In genomic region chr3:31027191-31027761, GRCh38 we compare ENCODE assay signal across 1 cellular context.
TF ChIP-seq lines count a peak whose summit lies in the region.

No MANE protein-coding gene starts in this region.

TF ChIP-seq in GM12878, 131 proteins besides CTCF, POLR2A, EP300 and RAD21:
- TF ChIP-seq ESRRA (IDR thresholded peaks at IDR 0.05; ENCODE audit: low read length), result no peak
- no peak for TF ChIP-seq MTA2 (IDR thresholded peaks at IDR 0.05; ENCODE audit: low read depth)
- no peak for TF ChIP-seq SUPT20H (IDR thresholded peaks at IDR 0.05; ENCODE audit: borderline replicate concordance, control insufficient read depth, low read depth, low read length)
- 0 out of 2 replicates have a peak, but pooled peaks have one; percentile 10 for TF ChIP-seq SPI1 (IDR thresholded peaks at IDR 0.05; ENCODE audit: borderline replicate concordance, insufficient read depth, low read depth, low read length)
- TF ChIP-seq IKZF1 (conservative IDR thresholded peaks at IDR 0.05), result peak; percentile 38; the same call in 1 of the 2 replicates
- TF ChIP-seq MEF2B (IDR thresholded peaks at IDR 0.05; ENCODE audit: partially characterized antibody, poor library complexity, severe bottlenecking), result peak; percentile 21
- TF ChIP-seq, protein P1, sequence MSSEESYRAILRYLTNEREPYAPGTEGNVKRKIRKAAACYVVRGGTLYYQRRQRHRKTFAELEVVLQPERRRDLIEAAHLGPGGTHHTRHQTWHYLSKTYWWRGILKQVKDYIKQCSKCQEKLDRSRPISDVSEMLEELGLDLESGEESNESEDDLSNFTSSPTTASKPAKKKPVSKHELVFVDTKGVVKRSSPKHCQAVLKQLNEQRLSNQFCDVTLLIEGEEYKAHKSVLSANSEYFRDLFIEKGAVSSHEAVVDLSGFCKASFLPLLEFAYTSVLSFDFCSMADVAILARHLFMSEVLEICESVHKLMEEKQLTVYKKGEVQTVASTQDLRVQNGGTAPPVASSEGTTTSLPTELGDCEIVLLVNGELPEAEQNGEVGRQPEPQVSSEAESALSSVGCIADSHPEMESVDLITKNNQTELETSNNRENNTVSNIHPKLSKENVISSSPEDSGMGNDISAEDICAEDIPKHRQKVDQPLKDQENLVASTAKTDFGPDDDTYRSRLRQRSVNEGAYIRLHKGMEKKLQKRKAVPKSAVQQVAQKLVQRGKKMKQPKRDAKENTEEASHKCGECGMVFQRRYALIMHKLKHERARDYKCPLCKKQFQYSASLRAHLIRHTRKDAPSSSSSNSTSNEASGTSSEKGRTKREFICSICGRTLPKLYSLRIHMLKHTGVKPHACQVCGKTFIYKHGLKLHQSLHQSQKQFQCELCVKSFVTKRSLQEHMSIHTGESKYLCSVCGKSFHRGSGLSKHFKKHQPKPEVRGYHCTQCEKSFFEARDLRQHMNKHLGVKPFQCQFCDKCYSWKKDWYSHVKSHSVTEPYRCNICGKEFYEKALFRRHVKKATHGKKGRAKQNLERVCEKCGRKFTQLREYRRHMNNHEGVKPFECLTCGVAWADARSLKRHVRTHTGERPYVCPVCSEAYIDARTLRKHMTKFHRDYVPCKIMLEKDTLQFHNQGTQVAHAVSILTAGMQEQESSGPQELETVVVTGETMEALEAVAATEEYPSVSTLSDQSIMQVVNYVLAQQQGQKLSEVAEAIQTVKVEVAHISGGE (CRISPR knock-in tag; IDR thresholded peaks at IDR 0.05), result no peak
- no peak for TF ChIP-seq CHD2 (IDR thresholded peaks at IDR 0.05; ENCODE audit: borderline replicate concordance, low read depth, low read length)
- TF ChIP-seq KDM1A (IDR thresholded peaks at IDR 0.05; ENCODE audit: borderline replicate concordance), result no peak
- no peak for TF ChIP-seq CREM (IDR thresholded peaks at IDR 0.05; ENCODE audit: low read depth)
- TF ChIP-seq, protein P2, sequence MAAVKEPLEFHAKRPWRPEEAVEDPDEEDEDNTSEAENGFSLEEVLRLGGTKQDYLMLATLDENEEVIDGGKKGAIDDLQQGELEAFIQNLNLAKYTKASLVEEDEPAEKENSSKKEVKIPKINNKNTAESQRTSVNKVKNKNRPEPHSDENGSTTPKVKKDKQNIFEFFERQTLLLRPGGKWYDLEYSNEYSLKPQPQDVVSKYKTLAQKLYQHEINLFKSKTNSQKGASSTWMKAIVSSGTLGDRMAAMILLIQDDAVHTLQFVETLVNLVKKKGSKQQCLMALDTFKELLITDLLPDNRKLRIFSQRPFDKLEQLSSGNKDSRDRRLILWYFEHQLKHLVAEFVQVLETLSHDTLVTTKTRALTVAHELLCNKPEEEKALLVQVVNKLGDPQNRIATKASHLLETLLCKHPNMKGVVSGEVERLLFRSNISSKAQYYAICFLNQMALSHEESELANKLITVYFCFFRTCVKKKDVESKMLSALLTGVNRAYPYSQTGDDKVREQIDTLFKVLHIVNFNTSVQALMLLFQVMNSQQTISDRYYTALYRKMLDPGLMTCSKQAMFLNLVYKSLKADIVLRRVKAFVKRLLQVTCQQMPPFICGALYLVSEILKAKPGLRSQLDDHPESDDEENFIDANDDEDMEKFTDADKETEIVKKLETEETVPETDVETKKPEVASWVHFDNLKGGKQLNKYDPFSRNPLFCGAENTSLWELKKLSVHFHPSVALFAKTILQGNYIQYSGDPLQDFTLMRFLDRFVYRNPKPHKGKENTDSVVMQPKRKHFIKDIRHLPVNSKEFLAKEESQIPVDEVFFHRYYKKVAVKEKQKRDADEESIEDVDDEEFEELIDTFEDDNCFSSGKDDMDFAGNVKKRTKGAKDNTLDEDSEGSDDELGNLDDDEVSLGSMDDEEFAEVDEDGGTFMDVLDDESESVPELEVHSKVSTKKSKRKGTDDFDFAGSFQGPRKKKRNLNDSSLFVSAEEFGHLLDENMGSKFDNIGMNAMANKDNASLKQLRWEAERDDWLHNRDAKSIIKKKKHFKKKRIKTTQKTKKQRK (IDR thresholded peaks at IDR 0.05; ENCODE audit: low read depth, low read length), result no peak
- TF ChIP-seq BCL3 (IDR thresholded peaks at IDR 0.05; ENCODE audit: borderline replicate concordance, insufficient read depth, low read depth, low read length, poor library complexity, severe bottlenecking), result no peak
- TF ChIP-seq RELB (IDR thresholded peaks at IDR 0.05; ENCODE audit: low read depth), result no peak
- no peak for TF ChIP-seq BRCA1 (IDR thresholded peaks at IDR 0.05; ENCODE audit: low read depth, low read length)
- no peak for TF ChIP-seq YY1 (IDR thresholded peaks at IDR 0.05; ENCODE audit: low read depth, low read length)
- no peak for TF ChIP-seq CUX1 (IDR thresholded peaks at IDR 0.05; ENCODE audit: insufficient replicate concordance, low read depth, low read length)
- TF ChIP-seq STAT3 (IDR thresholded peaks at IDR 0.05; ENCODE audit: low read depth, low read length), result no peak
- TF ChIP-seq TBL1XR1 (IDR thresholded peaks at IDR 0.05; ENCODE audit: low read depth, low read length), result no peak
- peak; percentile 84 for TF ChIP-seq ZBTB40 (IDR thresholded peaks at IDR 0.05; ENCODE audit: borderline replicate concordance)
- TF ChIP-seq SIX5 (IDR thresholded peaks at IDR 0.05; ENCODE audit: low read depth, low read length, severe bottlenecking), result no peak
- no peak for TF ChIP-seq GABPA (IDR thresholded peaks at IDR 0.05; ENCODE audit: low read depth)
- no peak for TF ChIP-seq ZNF274 (IDR thresholded peaks at IDR 0.05; ENCODE audit: insufficient read depth, insufficient read length)
TF ChIP-seq in GM12878: peak in this region for 4.
